ENCODE assay signal across 11 cellular contexts in the genomic region with DNA sequence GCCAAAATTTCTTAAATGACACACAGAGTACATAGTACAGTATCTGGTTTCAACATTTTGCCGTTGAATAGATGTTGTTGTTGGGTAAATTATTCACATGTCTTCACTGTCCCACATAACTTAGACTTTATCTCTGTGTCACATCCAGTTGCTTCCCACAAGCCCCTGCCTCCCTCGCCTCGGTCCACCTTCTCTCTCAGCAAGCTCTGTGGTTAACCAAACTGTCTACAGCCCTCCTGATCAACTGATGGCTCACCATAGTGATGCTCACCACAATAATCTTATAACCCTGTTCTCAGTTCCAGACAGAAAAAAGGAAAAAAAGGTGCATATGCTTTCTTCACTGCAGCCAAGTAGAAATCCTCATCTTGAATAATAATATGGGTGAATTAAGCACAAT. TPM values are rescaled to one million over a fixed set of nuclear protein-coding genes. Genes with fewer than 3 reads are reported as not detected.
DNase-seq lines count a peak whose midpoint lies in the region; ATAC-seq and TF ChIP-seq lines count a peak whose summit lies in the region.
"Had no signal": no experiment of that assay in that cellular context is flagged by ENCODE, and none has a peak within 500 bp of the region (broad histone marks: within the 10 kb centered on the region; RNA-seq: fewer than 3 reads in every experiment).

No MANE protein-coding gene starts in this region.

- no peaks in the 10 kb centered on the region for H3K4me1 ChIP-seq in endodermal cell (ENCODE audit: control insufficient read depth, insufficient read depth, low read length)
- no peaks in the 10 kb centered on the region for H3K4me1 ChIP-seq in esophagus muscularis mucosa
- H3K4me1 ChIP-seq: thyroid gland had no signal

- peak; percentile 38 to 54 (median 48) for DNase-seq in stimulated activated CD4-positive, alpha-beta T cell treated with anti-CD3 and anti-CD28 coated beads, Interleukin-12 subunit alpha, Interleukin-12 subunit beta, amount 100 ng/mL, for 48 hours (ENCODE audit: low read depth in 2 of 3, low spot score in 1 of 3)
- no peak for DNase-seq in stimulated activated CD4-positive, alpha-beta T cell treated with anti-CD3 and anti-CD28 coated beads, Interleukin-12 subunit alpha, Interleukin-12 subunit beta, amount 100 ng/mL, for 4 hours
- DNase-seq in endodermal cell (no peak), esophagus muscularis mucosa (ENCODE audit: extremely low spot score) (no peak), posterior cingulate gyrus (no peak)
- DNase-seq: thyroid gland had no signal

- peaks cover 25% of the 10 kb centered on the region for H3K27me3 Mint-ChIP-seq in activated T-helper 17 cell treated with anti-CD3 and anti-CD28 coated beads, Interleukin-2, amount 50 U/mL, for 72 hours
- H3K27me3 Mint-ChIP-seq in stimulated activated naive CD8-positive, alpha-beta T cell treated with anti-CD3 and anti-CD28 coated beads, Interleukin-15, Interleukin-2, amounts not matched to agents 100 ng/mL and 50 ng/mL, for 24 hours, result peaks cover 62% of the 10 kb centered on the region
- H3K27me3 Mint-ChIP-seq in endodermal cell (ENCODE audit: insufficient read depth), result no peaks in the 10 kb centered on the region

- WGBS in endodermal cell (ENCODE audit: insufficient coverage in 1 of 2, insufficient read length in 1 of 2), 2 experiments, result 92% methylated on average over 2 of the region's 3 CpGs
- WGBS in esophagus muscularis mucosa, result 50% methylated on average over 3 of the region's 3 CpGs

- no peaks in the 10 kb centered on the region for H3K36me3 Mint-ChIP-seq in activated T-helper 17 cell treated with anti-CD3 and anti-CD28 coated beads, Interleukin-2, amount 50 U/mL, for 72 hours (ENCODE audit: low read depth)
- H3K36me3 Mint-ChIP-seq in stimulated activated naive CD8-positive, alpha-beta T cell treated with anti-CD3 and anti-CD28 coated beads, Interleukin-15, Interleukin-2, amounts not matched to agents 100 ng/mL and 50 ng/mL, for 24 hours (ENCODE audit: low read depth), result no peaks in the 10 kb centered on the region
- no peaks in the 10 kb centered on the region for H3K36me3 Mint-ChIP-seq in endodermal cell (ENCODE audit: low read depth)

- H3K4me1 Mint-ChIP-seq in activated T-helper 17 cell treated with anti-CD3 and anti-CD28 coated beads, Interleukin-2, amount 50 U/mL, for 72 hours, result peaks cover 8% of the 10 kb centered on the region
- peaks cover 16% of the 10 kb centered on the region for H3K4me1 Mint-ChIP-seq in stimulated activated naive CD8-positive, alpha-beta T cell treated with anti-CD3 and anti-CD28 coated beads, Interleukin-15, Interleukin-2, amounts not matched to agents 100 ng/mL and 50 ng/mL, for 24 hours (ENCODE audit: low read depth)
- H3K4me1 Mint-ChIP-seq in endodermal cell, result no peaks in the 10 kb centered on the region
- H3K4me1 Mint-ChIP-seq: neural crest cell had no signal

- no peak overlapping the region for H3K27ac ChIP-seq in endodermal cell (ENCODE audit: low read depth, low read length)
- H3K27ac ChIP-seq in esophagus muscularis mucosa (replicated peaks in 1 of 4), result no peak overlapping the region
- H3K27ac ChIP-seq: BLaER1, thyroid gland had no signal

- no peaks in the 10 kb centered on the region for H3K9me3 Mint-ChIP-seq in activated T-helper 17 cell treated with anti-CD3 and anti-CD28 coated beads, Interleukin-2, amount 50 U/mL, for 72 hours
- H3K9me3 Mint-ChIP-seq in stimulated activated naive CD8-positive, alpha-beta T cell treated with anti-CD3 and anti-CD28 coated beads, Interleukin-15, Interleukin-2, amounts not matched to agents 100 ng/mL and 50 ng/mL, for 24 hours, result no peaks in the 10 kb centered on the region
- H3K9me3 Mint-ChIP-seq in endodermal cell, result no peaks in the 10 kb centered on the region
- H3K9me3 Mint-ChIP-seq: neural crest cell had no signal

- no peaks in the 10 kb centered on the region for H3K9me3 ChIP-seq in endodermal cell (ENCODE audit: control insufficient read depth, low read length)
- no peaks in the 10 kb centered on the region for H3K9me3 ChIP-seq in esophagus muscularis mucosa
- H3K9me3 ChIP-seq: BLaER1, thyroid gland had no signal

- H3K36me3 ChIP-seq in endodermal cell (ENCODE audit: control insufficient read depth, insufficient read depth, low read length) (no peaks in the 10 kb centered on the region), esophagus muscularis mucosa (no peaks in the 10 kb centered on the region)
- H3K36me3 ChIP-seq: BLaER1, thyroid gland had no signal

- H3K27me3 ChIP-seq in endodermal cell (ENCODE audit: control insufficient read depth, insufficient read depth, low read length, poor library complexity, severe bottlenecking) (no peaks in the 10 kb centered on the region), esophagus muscularis mucosa (no peaks in the 10 kb centered on the region)
- H3K27me3 ChIP-seq: BLaER1, thyroid gland had no signal

- H3K9ac ChIP-seq in endodermal cell (ENCODE audit: extremely low read depth, low read length, poor library complexity, severe bottlenecking), result no peak overlapping the region
- H3K9ac ChIP-seq: BLaER1 had no signal

- peak overlapping the region; percentile 8 for H3K27ac Mint-ChIP-seq in activated T-helper 17 cell treated with anti-CD3 and anti-CD28 coated beads, Interleukin-2, amount 50 U/mL, for 72 hours
- peak overlapping the region; percentile 70 for H3K27ac Mint-ChIP-seq in stimulated activated naive CD8-positive, alpha-beta T cell treated with anti-CD3 and anti-CD28 coated beads, Interleukin-15, Interleukin-2, amounts not matched to agents 100 ng/mL and 50 ng/mL, for 24 hours
- no peak overlapping the region for H3K27ac Mint-ChIP-seq in endodermal cell

- TF ChIP-seq CTCF in endodermal cell (conservative IDR thresholded peaks at IDR 0.05) (no peak), esophagus muscularis mucosa (IDR thresholded peaks at IDR 0.05) (no peak)

- TF ChIP-seq EP300 in esophagus muscularis mucosa (IDR thresholded peaks at IDR 0.05), result no peak

- ATAC-seq in HG03378 (IDR thresholded peaks at IDR 0.05; ENCODE audit: unreplicated experiment), result peak; percentile 88
- peak; percentile 98 for ATAC-seq in activated T-helper 17 cell treated with anti-CD3 and anti-CD28 coated beads, Interleukin-2, amount 50 U/mL, for 72 hours (replicated peaks)

- TF ChIP-seq POLR2A in esophagus muscularis mucosa (IDR thresholded peaks at IDR 0.05; ENCODE audit: low read depth), result no peak

- H3K4me3 ChIP-seq in endodermal cell (ENCODE audit: low read length) (no peak overlapping the region), esophagus muscularis mucosa (no peak overlapping the region)
- H3K4me3 ChIP-seq: BLaER1, thyroid gland had no signal

- intact Hi-C loops in esophagus muscularis mucosa (cut with DNase I) (no loop called here), posterior cingulate gyrus (cut with DNase I) (no loop called here)

- H3K4me3 Mint-ChIP-seq in activated T-helper 17 cell treated with anti-CD3 and anti-CD28 coated beads, Interleukin-2, amount 50 U/mL, for 72 hours, result peak overlapping the region; percentile 9
- peak overlapping the region; percentile 39 for H3K4me3 Mint-ChIP-seq in stimulated activated naive CD8-positive, alpha-beta T cell treated with anti-CD3 and anti-CD28 coated beads, Interleukin-15, Interleukin-2, amounts not matched to agents 100 ng/mL and 50 ng/mL, for 24 hours
- no peak overlapping the region for H3K4me3 Mint-ChIP-seq in endodermal cell
- H3K4me3 Mint-ChIP-seq: neural crest cell had no signal

RNA-seq across cellular contexts. Expression of a gene that starts 23.0 kb away (rescaled TPM):
- total RNA-seq in activated T-helper 17 cell treated with anti-CD3 and anti-CD28 coated beads, Interleukin-2, amount 50 U/mL, for 72 hours, result 1,000 to 10,000 TPM in 1 of 2 donors, 100 to 1,000 TPM in 1; 295 to 3,317 TPM
- not detected for total RNA-seq in endodermal cell
- not detected for polyA plus RNA-seq in endodermal cell (2013, experiment 1 of 2)
- polyA plus RNA-seq in endodermal cell (2013, experiment 2 of 2), result not detected
- not detected for total RNA-seq in esophagus muscularis mucosa
- total RNA-seq: neural crest cell, thyroid gland had no signal

RNA-seq across cellular contexts. Expression of a gene that starts 35.1 kb away (rescaled TPM):
- 100 to 1,000 TPM in 1 of 2 donors, 10 to 100 TPM in 1; 45.4 to 141 TPM for total RNA-seq in activated T-helper 17 cell treated with anti-CD3 and anti-CD28 coated beads, Interleukin-2, amount 50 U/mL, for 72 hours
- not detected for total RNA-seq in endodermal cell
- polyA plus RNA-seq in endodermal cell (2013, experiment 1 of 2), result not detected
- not detected for polyA plus RNA-seq in endodermal cell (2013, experiment 2 of 2)
- not detected for total RNA-seq in esophagus muscularis mucosa
- total RNA-seq: neural crest cell, thyroid gland had no signal

Comparison
In these comparisons a context has a peak if more than half of its experiments do, and no peak if none do; other contexts are left out.
1. DNase-seq: peak in stimulated activated CD4-positive, alpha-beta T cell treated with anti-CD3 and anti-CD28 coated beads, Interleukin-12 subunit alpha, Interleukin-12 subunit beta, amount 100 ng/mL, for 48 hours (3 of 3); none in stimulated activated CD4-positive, alpha-beta T cell treated with anti-CD3 and anti-CD28 coated beads, Interleukin-12 subunit alpha, Interleukin-12 subunit beta, amount 100 ng/mL, for 4 hours (single experiment), endodermal cell (single experiment), esophagus muscularis mucosa (single experiment) and posterior cingulate gyrus (0 of 10).
2. RNA of a gene that starts 23.0 kb away (total RNA-seq): 295 to 3,317 TPM in activated T-helper 17 cell treated with anti-CD3 and anti-CD28 coated beads, Interleukin-2, amount 50 U/mL, for 72 hours; not detected in endodermal cell and not detected in esophagus muscularis mucosa; every median in the first group is over 100 times any median in the second.
3. RNA of a gene that starts 35.1 kb away (total RNA-seq): 45.4 to 141 TPM in activated T-helper 17 cell treated with anti-CD3 and anti-CD28 coated beads, Interleukin-2, amount 50 U/mL, for 72 hours; not detected in endodermal cell and not detected in esophagus muscularis mucosa; every median in the first group is over 10 times any median in the second.